ENCODE assay signal across 13 cellular contexts in genomic region chr13:35888327-35888940, GRCh38.
DNase-seq lines count a peak whose midpoint lies in the region; ATAC-seq, FAIRE-seq and TF ChIP-seq lines count a peak whose summit lies in the region.
"Had no signal": no experiment of that assay in that cellular context is flagged by ENCODE, and none has a peak within 500 bp of the region (broad histone marks: within the 10 kb centered on the region; RNA-seq: fewer than 3 reads in every experiment).

No MANE protein-coding gene starts in this region.

- no peaks in the 10 kb centered on the region for H3K9me3 ChIP-seq in BE2C
- no peaks in the 10 kb centered on the region for H3K9me3 ChIP-seq in fibroblast of lung (ENCODE audit: control insufficient read depth, insufficient read depth, low read depth, low read length)
- no peaks in the 10 kb centered on the region for H3K9me3 ChIP-seq in aorta (ENCODE audit: control insufficient read depth, low read length)

- H3K4me1 ChIP-seq in BE2C (peaks cover 36% of the 10 kb centered on the region), fibroblast of lung (ENCODE audit: control insufficient read depth, extremely low read depth, insufficient read depth, low read length) (peaks cover 6% of the 10 kb centered on the region), aorta (ENCODE audit: control insufficient read depth in 1 of 2, insufficient read depth in 2 of 2, low read length in 2 of 2) (no peaks in the 10 kb centered on the region)

- no peak overlapping the region for H3K9ac ChIP-seq in fibroblast of lung (ENCODE audit: insufficient read depth, low read length)

- intact Hi-C loops in aorta (cut with DNase I), result loop anchor here in 1 of 2 donors (10.0 kb wide), 1 partner anchor 166 kb away; no protein-coding TSS in a partner anchor

- no peak for FAIRE-seq in HTR-8/SVneo (lab: Jason Lieb, UNC)

- no peaks in the 10 kb centered on the region for H4K20me1 ChIP-seq in fibroblast of lung (ENCODE audit: control insufficient read depth, extremely low read depth, insufficient read depth, low read length)

- H3K4me3 ChIP-seq in BE2C (ENCODE audit: low read depth, low read length) (no peak overlapping the region), fibroblast of lung (replicated peaks in 1 of 4; ENCODE audit: control extremely low read depth in 1 of 4, insufficient read depth in 1 of 4, low read depth in 3 of 4, low read length in 4 of 4) (no peak overlapping the region), aorta (ENCODE audit: low read length in 2 of 2) (no peak overlapping the region)

- H3K27ac ChIP-seq in fibroblast of lung (ENCODE audit: insufficient read depth, low read length), result no peak overlapping the region
- H3K27ac ChIP-seq in aorta (ENCODE audit: low read depth in 1 of 2, low read length in 2 of 2), result no peak overlapping the region

- H3K36me3 ChIP-seq in BE2C, result no peaks in the 10 kb centered on the region
- H3K36me3 ChIP-seq in fibroblast of lung (ENCODE audit: control insufficient read depth, insufficient read depth, low read length), result no peaks in the 10 kb centered on the region
- H3K36me3 ChIP-seq in aorta (ENCODE audit: control insufficient read depth in 1 of 2, insufficient read depth in 2 of 2, low read length in 1 of 2), result no peaks in the 10 kb centered on the region

- H2AFZ ChIP-seq in fibroblast of lung (ENCODE audit: low read length), result no peak overlapping the region

- DNase-seq in BE2C (peak; percentile 55), NCI-H1417 treated with DMSO at 0.1 percent for 48 hours (lab: John Stamatoyannopoulos, UW) (peak; percentile 24), NCI-H748 treated with DMSO at 0.1 percent for 48 hours (lab: John Stamatoyannopoulos, UW) (peak; percentile 92), fibroblast of lung (ENCODE audit: low read depth in 2 of 2) (peak; percentile 15 to 65), HTR-8/SVneo (ENCODE audit: insufficient read length, low spot score) (no peak), aorta (no peak), omental fat pad (ENCODE audit: low spot score) (no peak)
- DNase-seq: activated CD4-positive, alpha-beta T cell treated with anti-CD3 and anti-CD28 coated beads, Interleukin-2, amount 10 ng/mL, durations not matched to agents 7 days and 5 days; activated gamma-delta T cell treated with Interleukin-2 at 50 U/mL for 16 hours; central memory CD4-positive, alpha-beta T cell; T-helper 2 cell had no signal

- ATAC-seq in aorta (ENCODE audit: low FRiP score), result no peak
- ATAC-seq in HG02759 (IDR thresholded peaks at IDR 0.05; ENCODE audit: unreplicated experiment), result no peak
- no peak for ATAC-seq in omental fat pad (ENCODE audit: low FRiP score)
- ATAC-seq: Panc1 had no signal

- H3K4me2 ChIP-seq in fibroblast of lung (ENCODE audit: extremely low read depth, insufficient read depth, low read length), result no peak overlapping the region

- 59 to 63% methylated on average over 3 of the region's 3 CpGs for WGBS in aorta, 2 donors

- TF ChIP-seq CTCF in BE2C (IDR thresholded peaks at IDR 0.05; ENCODE audit: low read depth, low read length), result no peak
- no peak for TF ChIP-seq CTCF in fibroblast of lung (conservative IDR thresholded peaks at IDR 0.05 in 1 of 2, IDR thresholded peaks at IDR 0.05 in 1 of 2; ENCODE audit: low read depth in 1 of 2, low read length in 2 of 2)
- TF ChIP-seq CTCF in omental fat pad (IDR thresholded peaks at IDR 0.05), result no peak

- H3K27me3 ChIP-seq in BE2C (no peaks in the 10 kb centered on the region), fibroblast of lung (ENCODE audit: control insufficient read depth, insufficient read depth, low read length) (no peaks in the 10 kb centered on the region), aorta (ENCODE audit: control insufficient read depth in 1 of 2, insufficient read depth in 2 of 2, low read length in 1 of 2) (no peaks in the 10 kb centered on the region)

- H3K79me2 ChIP-seq in fibroblast of lung (ENCODE audit: control insufficient read depth, insufficient read depth, low read length), result no peaks in the 10 kb centered on the region

Comparison
In these comparisons a context has a peak if more than half of its experiments do, and no peak if none do; other contexts are left out.
1. DNase-seq: peak in BE2C (single experiment), NCI-H1417 treated with DMSO at 0.1 percent for 48 hours (single experiment), NCI-H748 treated with DMSO at 0.1 percent for 48 hours (single experiment) and fibroblast of lung (2 of 2); none in HTR-8/SVneo (single experiment), aorta (0 of 2) and omental fat pad (single experiment).